Comparison of ENCODE assay signal across 1 cellular context in the genomic region with DNA sequence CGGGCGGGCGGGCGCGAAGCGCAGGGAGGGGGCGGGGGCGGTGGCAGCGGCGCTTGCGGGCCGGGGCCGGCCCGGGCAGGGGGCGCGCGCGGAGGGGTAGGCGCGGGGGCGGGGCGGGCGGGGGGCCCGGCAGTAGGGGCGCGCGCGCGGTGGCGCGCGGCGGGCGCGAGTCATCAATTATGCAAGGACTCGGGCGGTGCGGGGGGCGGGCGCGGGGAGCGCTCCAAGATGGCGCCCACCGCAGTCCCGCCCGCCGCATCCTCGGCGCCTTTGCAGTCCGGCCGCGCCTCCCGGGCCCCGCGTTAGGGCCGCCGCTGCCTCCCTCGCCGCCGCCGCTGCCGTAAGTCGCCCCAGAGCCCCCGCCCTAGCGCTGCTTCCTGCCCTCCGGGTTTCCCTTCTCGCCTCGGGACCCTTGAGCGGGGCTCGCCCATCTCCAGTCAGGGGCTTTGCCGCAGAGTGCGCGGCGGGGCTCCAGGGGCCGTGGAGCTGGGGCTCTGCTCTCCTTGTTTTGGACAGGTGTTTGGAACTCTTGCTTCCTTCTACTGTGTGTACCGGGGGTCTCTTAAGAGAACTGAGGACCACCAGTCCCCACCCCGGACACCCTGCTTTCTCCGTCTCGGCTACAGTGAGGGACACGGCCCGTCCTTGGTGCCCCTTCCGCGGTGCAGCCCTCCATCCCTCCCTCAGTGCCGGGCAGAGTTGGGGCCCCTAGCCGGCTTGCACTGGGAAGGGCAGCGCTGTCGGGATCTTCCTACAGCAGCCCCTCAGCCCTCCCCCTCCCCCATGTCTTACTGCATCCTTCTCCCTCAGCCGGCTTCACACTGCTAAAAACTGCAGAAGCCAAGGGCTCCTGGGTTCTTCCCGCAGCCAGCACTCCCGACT.
A peak's percentile ranks its signal among the peaks of the same experiment; 100 is the strongest.
TF ChIP-seq lines count a peak whose summit lies in the region.

A gene (plus strand): TSS at position 214 of the 882 bp plus-strand sequence. CDS start 71,585 bp downstream, outside the sequence.

TF ChIP-seq in HEK293, 187 proteins besides CTCF, POLR2A, EP300 and RAD21 (continues in another document):
- no peak for TF ChIP-seq ZNF747 (tag by site-specific recombination; IDR thresholded peaks at IDR 0.05)
- no peak for TF ChIP-seq ZNF274 (IDR thresholded peaks at IDR 0.05; ENCODE audit: low read length)
- TF ChIP-seq ZNF274 (tag by site-specific recombination; IDR thresholded peaks at IDR 0.05; ENCODE audit: borderline replicate concordance), result no peak
- TF ChIP-seq, protein P1, sequence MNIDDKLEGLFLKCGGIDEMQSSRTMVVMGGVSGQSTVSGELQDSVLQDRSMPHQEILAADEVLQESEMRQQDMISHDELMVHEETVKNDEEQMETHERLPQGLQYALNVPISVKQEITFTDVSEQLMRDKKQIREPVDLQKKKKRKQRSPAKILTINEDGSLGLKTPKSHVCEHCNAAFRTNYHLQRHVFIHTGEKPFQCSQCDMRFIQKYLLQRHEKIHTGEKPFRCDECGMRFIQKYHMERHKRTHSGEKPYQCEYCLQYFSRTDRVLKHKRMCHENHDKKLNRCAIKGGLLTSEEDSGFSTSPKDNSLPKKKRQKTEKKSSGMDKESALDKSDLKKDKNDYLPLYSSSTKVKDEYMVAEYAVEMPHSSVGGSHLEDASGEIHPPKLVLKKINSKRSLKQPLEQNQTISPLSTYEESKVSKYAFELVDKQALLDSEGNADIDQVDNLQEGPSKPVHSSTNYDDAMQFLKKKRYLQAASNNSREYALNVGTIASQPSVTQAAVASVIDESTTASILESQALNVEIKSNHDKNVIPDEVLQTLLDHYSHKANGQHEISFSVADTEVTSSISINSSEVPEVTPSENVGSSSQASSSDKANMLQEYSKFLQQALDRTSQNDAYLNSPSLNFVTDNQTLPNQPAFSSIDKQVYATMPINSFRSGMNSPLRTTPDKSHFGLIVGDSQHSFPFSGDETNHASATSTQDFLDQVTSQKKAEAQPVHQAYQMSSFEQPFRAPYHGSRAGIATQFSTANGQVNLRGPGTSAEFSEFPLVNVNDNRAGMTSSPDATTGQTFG (tag by site-specific recombination; IDR thresholded peaks at IDR 0.05; ENCODE audit: borderline replicate concordance), result no peak
- TF ChIP-seq MEIS1 (CRISPR knock-in tag; IDR thresholded peaks at IDR 0.05; ENCODE audit: borderline replicate concordance), result no peak
- peak; percentile 97 for TF ChIP-seq ZBTB48 (tag by site-specific recombination; IDR thresholded peaks at IDR 0.05)
- 0 out of 2 replicates have a peak, but pooled peaks have one; percentile 12 for TF ChIP-seq ZNF768 (tag by site-specific recombination; IDR thresholded peaks at IDR 0.05)
- TF ChIP-seq ZNF677 (tag by site-specific recombination; IDR thresholded peaks at IDR 0.05), result no peak
- TF ChIP-seq ZNF664 (tag by site-specific recombination; IDR thresholded peaks at IDR 0.05), result no peak
- TF ChIP-seq ZBTB20 (tag by site-specific recombination; IDR thresholded peaks at IDR 0.05), result peak; percentile 97
- TF ChIP-seq ZNF341 (tag by site-specific recombination; IDR thresholded peaks at IDR 0.05; ENCODE audit: low read depth), result peak; percentile 60; the same call in 1 of the 2 replicates
- TF ChIP-seq, protein P2, sequence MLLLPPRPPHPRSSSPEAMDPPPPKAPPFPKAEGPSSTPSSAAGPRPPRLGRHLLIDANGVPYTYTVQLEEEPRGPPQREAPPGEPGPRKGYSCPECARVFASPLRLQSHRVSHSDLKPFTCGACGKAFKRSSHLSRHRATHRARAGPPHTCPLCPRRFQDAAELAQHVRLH (tag by site-specific recombination; IDR thresholded peaks at IDR 0.05), result no peak
- TF ChIP-seq, protein P3, sequence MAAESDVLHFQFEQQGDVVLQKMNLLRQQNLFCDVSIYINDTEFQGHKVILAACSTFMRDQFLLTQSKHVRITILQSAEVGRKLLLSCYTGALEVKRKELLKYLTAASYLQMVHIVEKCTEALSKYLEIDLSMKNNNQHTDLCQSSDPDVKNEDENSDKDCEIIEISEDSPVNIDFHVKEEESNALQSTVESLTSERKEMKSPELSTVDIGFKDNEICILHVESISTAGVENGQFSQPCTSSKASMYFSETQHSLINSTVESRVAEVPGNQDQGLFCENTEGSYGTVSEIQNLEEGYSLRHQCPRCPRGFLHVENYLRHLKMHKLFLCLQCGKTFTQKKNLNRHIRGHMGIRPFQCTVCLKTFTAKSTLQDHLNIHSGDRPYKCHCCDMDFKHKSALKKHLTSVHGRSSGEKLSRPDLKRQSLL (tag by site-specific recombination; IDR thresholded peaks at IDR 0.05), result no peak
- peak; percentile 72 for TF ChIP-seq ZNF335 (tag by site-specific recombination; conservative IDR thresholded peaks at IDR 0.05)
- no peak for TF ChIP-seq ZNF146 (tag by site-specific recombination; IDR thresholded peaks at IDR 0.05)
- TF ChIP-seq, protein P4, sequence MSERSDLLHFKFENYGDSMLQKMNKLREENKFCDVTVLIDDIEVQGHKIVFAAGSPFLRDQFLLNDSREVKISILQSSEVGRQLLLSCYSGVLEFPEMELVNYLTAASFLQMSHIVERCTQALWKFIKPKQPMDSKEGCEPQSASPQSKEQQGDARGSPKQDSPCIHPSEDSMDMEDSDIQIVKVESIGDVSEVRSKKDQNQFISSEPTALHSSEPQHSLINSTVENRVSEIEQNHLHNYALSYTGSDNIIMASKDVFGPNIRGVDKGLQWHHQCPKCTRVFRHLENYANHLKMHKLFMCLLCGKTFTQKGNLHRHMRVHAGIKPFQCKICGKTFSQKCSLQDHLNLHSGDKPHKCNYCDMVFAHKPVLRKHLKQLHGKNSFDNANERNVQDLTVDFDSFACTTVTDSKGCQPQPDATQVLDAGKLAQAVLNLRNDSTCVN (tag by site-specific recombination; optimal IDR thresholded peaks at IDR 0.05), result peak; percentile 48
- TF ChIP-seq KLF16 (tag by site-specific recombination; IDR thresholded peaks at IDR 0.05), result no peak
- no peak for TF ChIP-seq ZFP41 (tag by site-specific recombination; IDR thresholded peaks at IDR 0.05; ENCODE audit: borderline replicate concordance)
- peak; percentile 27; the same call in 1 of the 2 replicates for TF ChIP-seq ZIC2 (tag by site-specific recombination; IDR thresholded peaks at IDR 0.05)
- no peak for TF ChIP-seq ZNF248 (tag by site-specific recombination; IDR thresholded peaks at IDR 0.05)
- TF ChIP-seq REPIN1 (tag by site-specific recombination; IDR thresholded peaks at IDR 0.05; ENCODE audit: low read depth), result no peak
- no peak for TF ChIP-seq ZBTB1 (tag by site-specific recombination; IDR thresholded peaks at IDR 0.05)
- no peak for TF ChIP-seq ZNF416 (tag by site-specific recombination; IDR thresholded peaks at IDR 0.05)
- TF ChIP-seq, protein P5, sequence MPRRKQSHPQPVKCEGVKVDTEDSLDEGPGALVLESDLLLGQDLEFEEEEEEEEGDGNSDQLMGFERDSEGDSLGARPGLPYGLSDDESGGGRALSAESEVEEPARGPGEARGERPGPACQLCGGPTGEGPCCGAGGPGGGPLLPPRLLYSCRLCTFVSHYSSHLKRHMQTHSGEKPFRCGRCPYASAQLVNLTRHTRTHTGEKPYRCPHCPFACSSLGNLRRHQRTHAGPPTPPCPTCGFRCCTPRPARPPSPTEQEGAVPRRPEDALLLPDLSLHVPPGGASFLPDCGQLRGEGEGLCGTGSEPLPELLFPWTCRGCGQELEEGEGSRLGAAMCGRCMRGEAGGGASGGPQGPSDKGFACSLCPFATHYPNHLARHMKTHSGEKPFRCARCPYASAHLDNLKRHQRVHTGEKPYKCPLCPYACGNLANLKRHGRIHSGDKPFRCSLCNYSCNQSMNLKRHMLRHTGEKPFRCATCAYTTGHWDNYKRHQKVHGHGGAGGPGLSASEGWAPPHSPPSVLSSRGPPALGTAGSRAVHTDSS (tag by site-specific recombination; IDR thresholded peaks at IDR 0.05), result no peak
- TF ChIP-seq ZNF16 (tag by site-specific recombination; IDR thresholded peaks at IDR 0.05; ENCODE audit: low read depth), result no peak
- no peak for TF ChIP-seq ZNF132 (tag by site-specific recombination; IDR thresholded peaks at IDR 0.05; ENCODE audit: borderline replicate concordance)
- TF ChIP-seq, protein P6, sequence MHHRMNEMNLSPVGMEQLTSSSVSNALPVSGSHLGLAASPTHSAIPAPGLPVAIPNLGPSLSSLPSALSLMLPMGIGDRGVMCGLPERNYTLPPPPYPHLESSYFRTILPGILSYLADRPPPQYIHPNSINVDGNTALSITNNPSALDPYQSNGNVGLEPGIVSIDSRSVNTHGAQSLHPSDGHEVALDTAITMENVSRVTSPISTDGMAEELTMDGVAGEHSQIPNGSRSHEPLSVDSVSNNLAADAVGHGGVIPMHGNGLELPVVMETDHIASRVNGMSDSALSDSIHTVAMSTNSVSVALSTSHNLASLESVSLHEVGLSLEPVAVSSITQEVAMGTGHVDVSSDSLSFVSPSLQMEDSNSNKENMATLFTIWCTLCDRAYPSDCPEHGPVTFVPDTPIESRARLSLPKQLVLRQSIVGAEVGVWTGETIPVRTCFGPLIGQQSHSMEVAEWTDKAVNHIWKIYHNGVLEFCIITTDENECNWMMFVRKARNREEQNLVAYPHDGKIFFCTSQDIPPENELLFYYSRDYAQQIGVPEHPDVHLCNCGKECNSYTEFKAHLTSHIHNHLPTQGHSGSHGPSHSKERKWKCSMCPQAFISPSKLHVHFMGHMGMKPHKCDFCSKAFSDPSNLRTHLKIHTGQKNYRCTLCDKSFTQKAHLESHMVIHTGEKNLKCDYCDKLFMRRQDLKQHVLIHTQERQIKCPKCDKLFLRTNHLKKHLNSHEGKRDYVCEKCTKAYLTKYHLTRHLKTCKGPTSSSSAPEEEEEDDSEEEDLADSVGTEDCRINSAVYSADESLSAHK (tag by site-specific recombination; IDR thresholded peaks at IDR 0.05), result no peak
- no peak for TF ChIP-seq ZNF510 (tag by site-specific recombination; IDR thresholded peaks at IDR 0.05; ENCODE audit: insufficient replicate concordance)
- TF ChIP-seq ZNF571 (tag by site-specific recombination; IDR thresholded peaks at IDR 0.05), result no peak
- TF ChIP-seq ZNF777 (tag by site-specific recombination; IDR thresholded peaks at IDR 0.05; ENCODE audit: borderline replicate concordance), result no peak
- TF ChIP-seq ZNF10 (tag by site-specific recombination; IDR thresholded peaks at IDR 0.05), result no peak
- 0 out of 2 replicates have a peak, but pooled peaks have one; percentile 15 for TF ChIP-seq ZNF76 (tag by site-specific recombination; IDR thresholded peaks at IDR 0.05; ENCODE audit: borderline replicate concordance, low read depth)
- TF ChIP-seq YY1 (tag by site-specific recombination; IDR thresholded peaks at IDR 0.05), result peak; percentile 53; the same call in 1 of the 2 replicates
- no peak for TF ChIP-seq ZNF629 (tag by site-specific recombination; IDR thresholded peaks at IDR 0.05)
- TF ChIP-seq ZNF654 (tag by site-specific recombination; IDR thresholded peaks at IDR 0.05; ENCODE audit: low read depth), result no peak
- no peak for TF ChIP-seq ZFHX2 (tag by site-specific recombination; conservative IDR thresholded peaks at IDR 0.05)
- no peak for TF ChIP-seq HOXD13 (CRISPR knock-in tag; IDR thresholded peaks at IDR 0.05; ENCODE audit: borderline replicate concordance)
- no peak for TF ChIP-seq EGR2 (tag by site-specific recombination; IDR thresholded peaks at IDR 0.05; ENCODE audit: low read depth)
- TF ChIP-seq ZNF701 (tag by site-specific recombination; IDR thresholded peaks at IDR 0.05), result no peak
- no peak for TF ChIP-seq ZNF555 (tag by site-specific recombination; conservative IDR thresholded peaks at IDR 0.05)
- TF ChIP-seq, protein P7, sequence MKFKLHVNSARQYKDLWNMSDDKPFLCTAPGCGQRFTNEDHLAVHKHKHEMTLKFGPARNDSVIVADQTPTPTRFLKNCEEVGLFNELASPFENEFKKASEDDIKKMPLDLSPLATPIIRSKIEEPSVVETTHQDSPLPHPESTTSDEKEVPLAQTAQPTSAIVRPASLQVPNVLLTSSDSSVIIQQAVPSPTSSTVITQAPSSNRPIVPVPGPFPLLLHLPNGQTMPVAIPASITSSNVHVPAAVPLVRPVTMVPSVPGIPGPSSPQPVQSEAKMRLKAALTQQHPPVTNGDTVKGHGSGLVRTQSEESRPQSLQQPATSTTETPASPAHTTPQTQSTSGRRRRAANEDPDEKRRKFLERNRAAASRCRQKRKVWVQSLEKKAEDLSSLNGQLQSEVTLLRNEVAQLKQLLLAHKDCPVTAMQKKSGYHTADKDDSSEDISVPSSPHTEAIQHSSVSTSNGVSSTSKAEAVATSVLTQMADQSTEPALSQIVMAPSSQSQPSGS (tag by site-specific recombination; IDR thresholded peaks at IDR 0.05; ENCODE audit: low read depth), result no peak
- TF ChIP-seq ZNF223 (tag by site-specific recombination; IDR thresholded peaks at IDR 0.05), result no peak
- TF ChIP-seq, protein P8, sequence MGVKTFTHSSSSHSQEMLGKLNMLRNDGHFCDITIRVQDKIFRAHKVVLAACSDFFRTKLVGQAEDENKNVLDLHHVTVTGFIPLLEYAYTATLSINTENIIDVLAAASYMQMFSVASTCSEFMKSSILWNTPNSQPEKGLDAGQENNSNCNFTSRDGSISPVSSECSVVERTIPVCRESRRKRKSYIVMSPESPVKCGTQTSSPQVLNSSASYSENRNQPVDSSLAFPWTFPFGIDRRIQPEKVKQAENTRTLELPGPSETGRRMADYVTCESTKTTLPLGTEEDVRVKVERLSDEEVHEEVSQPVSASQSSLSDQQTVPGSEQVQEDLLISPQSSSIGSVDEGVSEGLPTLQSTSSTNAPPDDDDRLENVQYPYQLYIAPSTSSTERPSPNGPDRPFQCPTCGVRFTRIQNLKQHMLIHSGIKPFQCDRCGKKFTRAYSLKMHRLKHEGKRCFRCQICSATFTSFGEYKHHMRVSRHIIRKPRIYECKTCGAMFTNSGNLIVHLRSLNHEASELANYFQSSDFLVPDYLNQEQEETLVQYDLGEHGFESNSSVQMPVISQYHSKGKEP (tag by site-specific recombination; IDR thresholded peaks at IDR 0.05), result no peak
- TF ChIP-seq ZNF184 (tag by site-specific recombination; IDR thresholded peaks at IDR 0.05), result no peak
- TF ChIP-seq ZNF843 (tag by site-specific recombination; IDR thresholded peaks at IDR 0.05), result no peak
- no peak for TF ChIP-seq PRDM1 (tag by site-specific recombination; IDR thresholded peaks at IDR 0.05)
- TF ChIP-seq ZNF114 (tag by site-specific recombination; IDR thresholded peaks at IDR 0.05), result no peak
- TF ChIP-seq ZNF23 (tag by site-specific recombination; IDR thresholded peaks at IDR 0.05; ENCODE audit: borderline replicate concordance), result no peak
- TF ChIP-seq, protein P9, sequence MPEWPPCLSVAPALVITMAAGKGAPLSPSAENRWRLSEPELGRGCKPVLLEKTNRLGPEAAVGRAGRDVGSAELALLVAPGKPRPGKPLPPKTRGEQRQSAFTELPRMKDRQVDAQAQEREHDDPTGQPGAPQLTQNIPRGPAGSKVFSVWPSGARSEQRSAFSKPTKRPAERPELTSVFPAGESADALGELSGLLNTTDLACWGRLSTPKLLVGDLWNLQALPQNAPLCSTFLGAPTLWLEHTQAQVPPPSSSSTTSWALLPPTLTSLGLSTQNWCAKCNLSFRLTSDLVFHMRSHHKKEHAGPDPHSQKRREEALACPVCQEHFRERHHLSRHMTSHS (tag by site-specific recombination; IDR thresholded peaks at IDR 0.05), result no peak
- no peak for TF ChIP-seq ZNF707 (tag by site-specific recombination; IDR thresholded peaks at IDR 0.05)
